In genomic region chr20:38680492-38681118, GRCh38 we compare ENCODE assay signal across 9 cellular contexts. TPM values are rescaled to one million over a fixed set of nuclear protein-coding genes. Genes with fewer than 3 reads are reported as not detected.
A peak's percentile ranks its signal among the peaks of the same experiment; 100 is the strongest.
DNase-seq lines count a peak whose midpoint lies in the region; ATAC-seq and TF ChIP-seq lines count a peak whose summit lies in the region.
"Had no signal": no experiment of that assay in that cellular context is flagged by ENCODE, and none has a peak within 500 bp of the region (broad histone marks: within the 10 kb centered on the region; RNA-seq: fewer than 3 reads in every experiment).

No MANE protein-coding gene starts in this region.

- TF ChIP-seq CTCF in LNCaP clone FGC (IDR thresholded peaks at IDR 0.05; ENCODE audit: control insufficient read depth, extremely low read depth, insufficient read depth), result no peak

- ATAC-seq in activated naive CD8-positive, alpha-beta T cell treated with anti-CD3 and anti-CD28 coated beads, Interleukin-2, amount 50 U/mL, for 24 hours, result no peak
- peak; percentile 41 for ATAC-seq in memory B cell (ENCODE audit: low read depth)
- no peak for ATAC-seq in HG03280 (IDR thresholded peaks at IDR 0.05; ENCODE audit: unreplicated experiment)
- no peak for ATAC-seq in GM18519 (IDR thresholded peaks at IDR 0.05; ENCODE audit: low FRiP score, unreplicated experiment)

- H3K4me1 Mint-ChIP-seq in activated naive CD8-positive, alpha-beta T cell treated with anti-CD3 and anti-CD28 coated beads, Interleukin-2, amount 50 U/mL, for 24 hours, result no peaks in the 10 kb centered on the region
- no peaks in the 10 kb centered on the region for H3K4me1 Mint-ChIP-seq in memory B cell

- no peaks in the 10 kb centered on the region for H3K36me3 Mint-ChIP-seq in activated naive CD8-positive, alpha-beta T cell treated with anti-CD3 and anti-CD28 coated beads, Interleukin-2, amount 50 U/mL, for 24 hours (ENCODE audit: low read depth)
- H3K36me3 Mint-ChIP-seq in memory B cell, result no peaks in the 10 kb centered on the region

- peaks cover 6% of the 10 kb centered on the region for H3K9me3 Mint-ChIP-seq in activated naive CD8-positive, alpha-beta T cell treated with anti-CD3 and anti-CD28 coated beads, Interleukin-2, amount 50 U/mL, for 24 hours
- peaks cover 1% of the 10 kb centered on the region for H3K9me3 Mint-ChIP-seq in memory B cell

- peaks cover 38% of the 10 kb centered on the region for H3K27me3 Mint-ChIP-seq in activated naive CD8-positive, alpha-beta T cell treated with anti-CD3 and anti-CD28 coated beads, Interleukin-2, amount 50 U/mL, for 24 hours
- peaks cover 15% of the 10 kb centered on the region for H3K27me3 Mint-ChIP-seq in memory B cell

- H3K4me3 Mint-ChIP-seq in activated naive CD8-positive, alpha-beta T cell treated with anti-CD3 and anti-CD28 coated beads, Interleukin-2, amount 50 U/mL, for 24 hours, result no peak overlapping the region
- no peak overlapping the region for H3K4me3 Mint-ChIP-seq in memory B cell

- no peak overlapping the region for H3K27ac Mint-ChIP-seq in activated naive CD8-positive, alpha-beta T cell treated with anti-CD3 and anti-CD28 coated beads, Interleukin-2, amount 50 U/mL, for 24 hours
- no peak overlapping the region for H3K27ac Mint-ChIP-seq in memory B cell

- peak; percentile 55 for DNase-seq in EH (ENCODE audit: low read depth)
- peak; percentile 6 for DNase-seq in LNCaP clone FGC (ENCODE audit: low read depth)
- peak; percentile 26 for DNase-seq in activated naive CD8-positive, alpha-beta T cell treated with anti-CD3 and anti-CD28 coated beads, Interleukin-2, amount 50 U/mL, for 24 hours
- peak in 1 of 2 donors; percentile 29 for DNase-seq in memory B cell (ENCODE audit: low spot score in 2 of 2)
- no peak for DNase-seq in NCI-H128 (lab: John Stamatoyannopoulos, UW; ENCODE audit: unreplicated experiment)
- DNase-seq in mesenteric fat pad (ENCODE audit: low spot score), result no peak
- DNase-seq: MG63 had no signal

- no peak overlapping the region for H3K4me3 ChIP-seq in LNCaP clone FGC (ENCODE audit: low read depth, low read length)
- H3K4me3 ChIP-seq: MG63 had no signal

RNA-seq across cellular contexts. Expression of gene SLC32A1, which starts 43.7 kb away (rescaled TPM):
- total RNA-seq in mesenteric fat pad, result not detected

Comparison
In these comparisons a context has a peak if more than half of its experiments do, and no peak if none do; other contexts are left out.
1. DNase-seq: peak in EH (single experiment), LNCaP clone FGC (single experiment) and activated naive CD8-positive, alpha-beta T cell treated with anti-CD3 and anti-CD28 coated beads, Interleukin-2, amount 50 U/mL, for 24 hours (single experiment); none in NCI-H128 (single experiment) and mesenteric fat pad (single experiment).